Comparison of ENCODE assay signal across 32 cellular contexts in the genomic region with DNA sequence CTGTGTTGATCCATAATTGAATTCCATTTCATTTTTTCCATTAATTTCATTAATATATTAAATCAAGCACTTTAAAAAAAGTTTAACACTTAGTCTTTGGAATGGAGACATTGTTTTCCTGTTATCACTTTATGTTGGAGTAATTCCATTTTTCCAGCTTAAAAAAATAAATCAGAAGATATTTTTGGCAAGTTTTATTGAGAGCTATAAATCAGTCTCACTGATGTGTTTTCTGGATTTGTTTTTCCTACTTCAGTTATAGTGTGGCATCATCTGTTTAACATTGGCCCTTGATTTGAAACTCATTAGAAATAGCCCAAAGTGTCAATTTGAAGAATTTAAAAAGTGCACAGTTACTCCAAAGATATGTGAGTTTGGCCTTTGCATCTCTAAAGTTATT.
"Had no signal": no experiment of that assay in that cellular context is flagged by ENCODE, and none has a peak within 500 bp of the region (broad histone marks: within the 10 kb centered on the region; RNA-seq: fewer than 3 reads in every experiment).

No MANE protein-coding gene starts in this region.

- FAIRE-seq: colon, endometrium, frontal cortex had no signal

- H3K27ac ChIP-seq: body of pancreas, WERI-Rb-1 had no signal

- H3K9me3 ChIP-seq: adrenal gland, body of pancreas had no signal

- ATAC-seq: activated CD4-positive, alpha-beta T cell treated with anti-CD3 and anti-CD28 coated beads for 36 hours; activated CD4-positive, CD25-positive, alpha-beta regulatory T cell treated with anti-CD3 and anti-CD28 coated beads, Interleukin-2, amount 50 U/mL, for 24 hours; activated CD8-positive, alpha-beta memory T cell treated with anti-CD3 and anti-CD28 coated beads, Interleukin-2, amount 10 ng/mL, durations not matched to agents 7 days and 5 days; activated CD8-positive, alpha-beta T cell treated with anti-CD3 and anti-CD28 coated beads, Interleukin-2, amount 10 ng/mL, durations not matched to agents 7 days and 5 days; activated naive CD8-positive, alpha-beta T cell treated with anti-CD3 and anti-CD28 coated beads, Interleukin-2, amount 50 U/mL, for 24 hours; body of pancreas; esophagus mucosa; T-cell had no signal

- H3K4me1 ChIP-seq: body of pancreas had no signal

- H3K36me3 ChIP-seq: adrenal gland had no signal

- DNase-seq: activated B cell treated with CpG ODN at 0.5 μM for 24 hours; activated CD4-positive, alpha-beta memory T cell treated with anti-CD3 and anti-CD28 coated beads for 36 hours; activated CD4-positive, alpha-beta T cell treated with anti-CD3 and anti-CD28 coated beads for 36 hours; activated CD4-positive, alpha-beta T cell treated with anti-CD3 and anti-CD28 coated beads, Interleukin-2, amount 10 ng/mL, durations not matched to agents 24 days and 14 days; activated CD8-positive, alpha-beta memory T cell treated with anti-CD3 and anti-CD28 coated beads, Interleukin-2, amount 10 ng/mL, durations not matched to agents 7 days and 5 days; activated CD8-positive, alpha-beta memory T cell treated with anti-CD3 and anti-CD28 coated beads, Interleukin-2, amount 50 U/mL, for 4 hours; activated CD8-positive, alpha-beta T cell treated with anti-CD3 and anti-CD28 coated beads, Interleukin-2, amount 10 ng/mL, durations not matched to agents 7 days and 5 days; activated effector memory CD4-positive, alpha-beta T cell treated with anti-CD3 and anti-CD28 coated beads, Interleukin-2, amount 50 U/mL, for 16 hours; activated naive CD4-positive, alpha-beta T cell treated with anti-CD3 and anti-CD28 coated beads for 36 hours; activated naive CD8-positive, alpha-beta T cell treated with anti-CD3 and anti-CD28 coated beads for 36 hours; activated naive CD8-positive, alpha-beta T cell treated with anti-CD3 and anti-CD28 coated beads, Interleukin-2, amount 50 U/mL, for 24 hours; activated T-cell treated with anti-CD3 and anti-CD28 coated beads, Interleukin-2, amount 50 U/mL, for 1 hour; activated T-cell treated with anti-CD3 and anti-CD28 coated beads, Interleukin-2, amount 50 U/mL, for 48 hours; adrenal gland; amygdala; aorta; body of pancreas; caudate nucleus; cortex of kidney; dermis blood vessel endothelial cell; effector CD8-positive, alpha-beta T cell; foreskin fibroblast; glutamatergic neuron; SW 1271; T-cell; T1000; WERI-Rb-1 had no signal

- H3K4me3 ChIP-seq: adrenal gland, body of pancreas had no signal

- H3K27me3 ChIP-seq: adrenal gland, body of pancreas had no signal
